Comparison of ENCODE assay signal across 17 cellular contexts in the genomic region with DNA sequence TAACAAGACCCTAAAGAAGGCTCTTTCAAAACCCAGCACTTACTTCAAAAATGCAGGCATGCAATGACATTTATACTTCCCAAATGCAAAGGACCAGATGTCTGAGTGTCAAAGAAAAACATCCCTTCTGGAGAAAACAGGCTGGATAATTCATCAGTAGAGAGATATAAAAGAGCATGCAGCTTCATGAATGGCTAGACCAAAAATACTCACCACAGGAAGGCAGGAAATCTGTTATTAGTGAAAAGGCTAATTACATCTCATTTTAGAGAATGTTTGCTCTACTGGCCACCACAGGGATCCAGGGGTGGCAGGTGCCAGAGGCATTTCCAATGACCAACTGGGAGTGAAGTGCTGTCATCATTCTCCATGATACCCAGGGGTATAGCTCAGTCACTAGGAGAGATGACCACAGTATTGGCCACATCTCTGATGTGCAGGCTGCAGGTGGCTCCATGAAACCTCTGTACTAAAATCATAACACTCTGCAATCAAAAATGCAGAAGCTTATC.
"Had no signal": no experiment of that assay in that cellular context is flagged by ENCODE, and none has a peak within 500 bp of the region (broad histone marks: within the 10 kb centered on the region; RNA-seq: fewer than 3 reads in every experiment).

No MANE protein-coding gene starts in this region.

- H3K27ac ChIP-seq: coronary artery, parathyroid adenoma, thyroid gland had no signal

- H3K9me3 Mint-ChIP-seq: activated B cell treated with CpG ODN at 0.5 μM for 24 hours; activated CD8-positive, alpha-beta T cell treated with anti-CD3 and anti-CD28 coated beads for 36 hours; neural crest cell; stimulated activated memory B cell treated with anti-CD40 and anti-IgM and Interleukin-4, amounts not matched to agents 10 μg/mL and 1 μg/mL and 100 μg/mL, for 72 hours had no signal

- H3K36me3 ChIP-seq: thyroid gland had no signal

- H2AFZ ChIP-seq: parathyroid adenoma had no signal

- H3K9ac ChIP-seq: parathyroid adenoma had no signal

- H3K4me1 ChIP-seq: parathyroid adenoma had no signal

- H3K27ac Mint-ChIP-seq: activated B cell treated with CpG ODN at 0.5 μM for 24 hours; activated CD8-positive, alpha-beta T cell treated with anti-CD3 and anti-CD28 coated beads for 36 hours; activated naive CD8-positive, alpha-beta T cell; stimulated activated memory B cell treated with anti-CD40 and anti-IgM and Interleukin-4, amounts not matched to agents 10 μg/mL and 1 μg/mL and 100 μg/mL, for 72 hours had no signal

- H3K4me3 ChIP-seq: coronary artery, thyroid gland had no signal

- H3K36me3 Mint-ChIP-seq: activated naive CD8-positive, alpha-beta T cell; stimulated activated memory B cell treated with anti-CD40 and anti-IgM and Interleukin-4, amounts not matched to agents 10 μg/mL and 1 μg/mL and 100 μg/mL, for 72 hours had no signal

- H3K27me3 ChIP-seq: thyroid gland had no signal

- H3K79me2 ChIP-seq: parathyroid adenoma had no signal

- ATAC-seq: activated CD8-positive, alpha-beta T cell treated with anti-CD3 and anti-CD28 coated beads for 36 hours; esophagus mucosa; left colon; stimulated activated memory B cell treated with anti-CD40 and anti-IgM and Interleukin-4, amounts not matched to agents 10 μg/mL and 1 μg/mL and 100 μg/mL, for 72 hours had no signal

- H3K4me3 Mint-ChIP-seq: activated B cell treated with CpG ODN at 0.5 μM for 24 hours; activated CD8-positive, alpha-beta T cell treated with anti-CD3 and anti-CD28 coated beads for 36 hours; activated naive CD8-positive, alpha-beta T cell; neural crest cell; stimulated activated memory B cell treated with anti-CD40 and anti-IgM and Interleukin-4, amounts not matched to agents 10 μg/mL and 1 μg/mL and 100 μg/mL, for 72 hours had no signal

- H3K4me1 Mint-ChIP-seq: activated B cell treated with CpG ODN at 0.5 μM for 24 hours; stimulated activated memory B cell treated with anti-CD40 and anti-IgM and Interleukin-4, amounts not matched to agents 10 μg/mL and 1 μg/mL and 100 μg/mL, for 72 hours had no signal

- DNase-seq: activated B cell treated with CpG ODN at 0.5 μM for 24 hours; activated CD4-positive, alpha-beta T cell treated with anti-CD3 and anti-CD28 coated beads for 48 hours; activated CD8-positive, alpha-beta memory T cell treated with anti-CD3 and anti-CD28 coated beads, Interleukin-2, amount 50 U/mL, for 4 hours; activated CD8-positive, alpha-beta T cell treated with anti-CD3 and anti-CD28 coated beads for 36 hours; activated gamma-delta T cell treated with Interleukin-2 at 50 U/mL for 16 hours; amniotic stem cell; caudate nucleus; left colon; midbrain; stimulated activated CD4-positive, alpha-beta T cell treated with anti-CD3 and anti-CD28 coated beads, Interleukin-2, amount 100 ng/mL, for 48 hours; thyroid gland had no signal

- H3K9me3 ChIP-seq: thyroid gland had no signal

- H3K27me3 Mint-ChIP-seq: activated B cell treated with CpG ODN at 0.5 μM for 24 hours had no signal
